In the genomic region with DNA sequence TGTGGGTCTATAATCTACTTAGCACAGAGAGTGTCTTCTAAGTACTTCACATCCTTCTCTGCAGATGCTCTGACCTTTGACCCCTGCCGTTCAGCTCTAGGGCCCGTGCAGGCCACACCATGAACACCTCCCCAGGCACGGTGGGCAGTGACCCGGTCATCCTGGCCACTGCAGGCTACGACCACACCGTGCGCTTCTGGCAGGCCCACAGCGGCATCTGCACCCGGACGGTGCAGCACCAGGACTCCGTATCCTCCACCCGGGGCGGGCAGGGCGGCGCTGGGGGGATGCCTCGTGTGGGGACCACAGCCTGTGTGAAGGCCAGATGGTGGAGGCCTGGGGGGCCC, we compare ENCODE assay signal across 6 cellular contexts. TPM values are rescaled to one million over a fixed set of nuclear protein-coding genes. Genes with fewer than 3 reads are reported as not detected.
DNase-seq lines count a peak whose midpoint lies in the region; ATAC-seq lines count a peak whose summit lies in the region.

No MANE protein-coding gene starts in this region.

- peak overlapping the region; percentile 89 for H3K9ac ChIP-seq in mucosa of stomach (ENCODE audit: low read length)

- peaks cover 22% of the 10 kb centered on the region for H3K4me1 Mint-ChIP-seq in activated naive CD4-positive, alpha-beta T cell treated with anti-CD3 and anti-CD28 coated beads for 36 hours (ENCODE audit: low read depth)
- H3K4me1 Mint-ChIP-seq in activated naive CD8-positive, alpha-beta T cell treated with anti-CD3 and anti-CD28 coated beads, Interleukin-2, amount 10 ng/mL, durations not matched to agents 7 days and 5 days, result peaks cover 14% of the 10 kb centered on the region

- POLR2A ChIA-PET in activated naive CD8-positive, alpha-beta T cell treated with anti-CD3 and anti-CD28 coated beads, Interleukin-2, amount 10 ng/mL, durations not matched to agents 7 days and 5 days (lab: Charles Lee), result interaction anchor here (0.6 to 3.0 kb wide), 7 partner anchors 9 to 310 kb away, joined by 3 to 32 read pairs (median 3); a partner anchor contains a TSS

- ATAC-seq in activated naive CD8-positive, alpha-beta T cell treated with anti-CD3 and anti-CD28 coated beads, Interleukin-2, amount 10 ng/mL, durations not matched to agents 7 days and 5 days (ENCODE audit: low read depth), result peak; percentile 30

- no peaks in the 10 kb centered on the region for H3K27me3 ChIP-seq in mucosa of stomach (ENCODE audit: control insufficient read depth, insufficient read depth, low read length)

- no peaks in the 10 kb centered on the region for H3K27me3 Mint-ChIP-seq in activated naive CD4-positive, alpha-beta T cell treated with anti-CD3 and anti-CD28 coated beads for 36 hours (ENCODE audit: low read depth)
- H3K27me3 Mint-ChIP-seq in activated naive CD8-positive, alpha-beta T cell treated with anti-CD3 and anti-CD28 coated beads, Interleukin-2, amount 10 ng/mL, durations not matched to agents 7 days and 5 days, result no peaks in the 10 kb centered on the region

- DNase-seq in activated naive CD4-positive, alpha-beta T cell treated with anti-CD3 and anti-CD28 coated beads for 36 hours, result no peak
- DNase-seq in activated naive CD4-positive, alpha-beta T cell (lab: John Stamatoyannopoulos, UW), result no peak
- no peak for DNase-seq in activated naive CD8-positive, alpha-beta T cell treated with anti-CD3 and anti-CD28 coated beads, Interleukin-2, amount 10 ng/mL, durations not matched to agents 7 days and 5 days
- DNase-seq in NCI-H1417 (lab: John Stamatoyannopoulos, UW) (no peak), ecto neural progenitor cell (ENCODE audit: low spot score) (no peak)

- intact Hi-C loops in activated naive CD4-positive, alpha-beta T cell treated with anti-CD3 and anti-CD28 coated beads for 36 hours (cut with micrococcal nuclease), result loop anchor here (1.0 kb wide), 4 partner anchors 9 to 51 kb away; a partner anchor contains a TSS

- peak overlapping the region; percentile 78 for H3K4me3 Mint-ChIP-seq in activated naive CD4-positive, alpha-beta T cell treated with anti-CD3 and anti-CD28 coated beads for 36 hours
- H3K4me3 Mint-ChIP-seq in activated naive CD8-positive, alpha-beta T cell treated with anti-CD3 and anti-CD28 coated beads, Interleukin-2, amount 10 ng/mL, durations not matched to agents 7 days and 5 days, result peak overlapping the region; percentile 81

- CTCF ChIA-PET in activated naive CD4-positive, alpha-beta T cell treated with anti-CD3 and anti-CD28 coated beads for 36 hours (lab: Charles Lee), result interaction anchor here (1.5 kb wide), 1 partner anchor 11 kb away, joined by 5 read pairs; no protein-coding TSS in a partner anchor

- H3K4me1 ChIP-seq in mucosa of stomach (ENCODE audit: control insufficient read depth, insufficient read depth, low read length), result peaks cover 13% of the 10 kb centered on the region

- H3K27ac Mint-ChIP-seq in activated naive CD4-positive, alpha-beta T cell treated with anti-CD3 and anti-CD28 coated beads for 36 hours, result peak overlapping the region; percentile 48
- H3K27ac Mint-ChIP-seq in activated naive CD8-positive, alpha-beta T cell treated with anti-CD3 and anti-CD28 coated beads, Interleukin-2, amount 10 ng/mL, durations not matched to agents 7 days and 5 days, result peak overlapping the region; percentile 87

- peak overlapping the region; percentile 87 for H3K4me3 ChIP-seq in mucosa of stomach (ENCODE audit: low read length)

- H3K36me3 ChIP-seq in mucosa of stomach (ENCODE audit: control insufficient read depth, insufficient read depth, low read length), result peaks cover 4% of the 10 kb centered on the region

- H3K9me3 Mint-ChIP-seq in activated naive CD4-positive, alpha-beta T cell treated with anti-CD3 and anti-CD28 coated beads for 36 hours, result no peaks in the 10 kb centered on the region
- H3K9me3 Mint-ChIP-seq in activated naive CD8-positive, alpha-beta T cell treated with anti-CD3 and anti-CD28 coated beads, Interleukin-2, amount 10 ng/mL, durations not matched to agents 7 days and 5 days, result no peaks in the 10 kb centered on the region

- no peaks in the 10 kb centered on the region for H3K9me3 ChIP-seq in mucosa of stomach (ENCODE audit: control insufficient read depth, low read length)

- H3K36me3 Mint-ChIP-seq in activated naive CD4-positive, alpha-beta T cell treated with anti-CD3 and anti-CD28 coated beads for 36 hours (ENCODE audit: low read depth), result peaks cover 13% of the 10 kb centered on the region
- peaks cover 8% of the 10 kb centered on the region for H3K36me3 Mint-ChIP-seq in activated naive CD8-positive, alpha-beta T cell treated with anti-CD3 and anti-CD28 coated beads, Interleukin-2, amount 10 ng/mL, durations not matched to agents 7 days and 5 days

RNA-seq across cellular contexts. Expression of a gene that starts 0.7 kb away (rescaled TPM):
- 10 to 100 TPM; 70.0 to 70.1 TPM for total RNA-seq in activated naive CD4-positive, alpha-beta T cell treated with anti-CD3 and anti-CD28 coated beads for 36 hours
- 10 to 100 TPM; 32.1 to 33.1 TPM for total RNA-seq in activated naive CD8-positive, alpha-beta T cell treated with anti-CD3 and anti-CD28 coated beads, Interleukin-2, amount 10 ng/mL, durations not matched to agents 7 days and 5 days

RNA-seq across cellular contexts. Expression of a gene that starts 4.7 kb away (rescaled TPM):
- 1 to 10 TPM; 2.6 to 3.1 TPM for total RNA-seq in activated naive CD4-positive, alpha-beta T cell treated with anti-CD3 and anti-CD28 coated beads for 36 hours
- total RNA-seq in activated naive CD8-positive, alpha-beta T cell treated with anti-CD3 and anti-CD28 coated beads, Interleukin-2, amount 10 ng/mL, durations not matched to agents 7 days and 5 days, result 10 to 100 TPM; 17.3 to 18.4 TPM

RNA-seq across cellular contexts. Expression of a gene that starts 8.7 kb away (rescaled TPM):
- total RNA-seq in activated naive CD4-positive, alpha-beta T cell treated with anti-CD3 and anti-CD28 coated beads for 36 hours, result 10 to 100 TPM; 11.2 to 12.2 TPM
- 10 to 100 TPM; 22.6 to 23.2 TPM for total RNA-seq in activated naive CD8-positive, alpha-beta T cell treated with anti-CD3 and anti-CD28 coated beads, Interleukin-2, amount 10 ng/mL, durations not matched to agents 7 days and 5 days

RNA-seq across cellular contexts. Expression of a gene that starts 9.5 kb away (rescaled TPM):
- total RNA-seq in activated naive CD4-positive, alpha-beta T cell treated with anti-CD3 and anti-CD28 coated beads for 36 hours, result under 1 TPM; 0.15 to 0.17 TPM
- 1 to 10 TPM in 1 of 2 experiments, under 1 TPM in 1; 0.88 to 1.1 TPM for total RNA-seq in activated naive CD8-positive, alpha-beta T cell treated with anti-CD3 and anti-CD28 coated beads, Interleukin-2, amount 10 ng/mL, durations not matched to agents 7 days and 5 days

RNA-seq across cellular contexts. Expression of a gene that starts 17.5 kb away (rescaled TPM):
- total RNA-seq in activated naive CD4-positive, alpha-beta T cell treated with anti-CD3 and anti-CD28 coated beads for 36 hours, result 10 to 100 TPM; 21.2 to 21.7 TPM
- total RNA-seq in activated naive CD8-positive, alpha-beta T cell treated with anti-CD3 and anti-CD28 coated beads, Interleukin-2, amount 10 ng/mL, durations not matched to agents 7 days and 5 days, result 10 to 100 TPM; 34.1 to 34.8 TPM

Comparison
In these comparisons a context has a peak if more than half of its experiments do, and no peak if none do; other contexts are left out.
1. RNA of a gene that starts 4.7 kb away (total RNA-seq): 17.3 to 18.4 TPM in activated naive CD8-positive, alpha-beta T cell treated with anti-CD3 and anti-CD28 coated beads, Interleukin-2, amount 10 ng/mL, durations not matched to agents 7 days and 5 days; 2.6 to 3.1 TPM in activated naive CD4-positive, alpha-beta T cell treated with anti-CD3 and anti-CD28 coated beads for 36 hours; every median in the first group is over 4 times any median in the second.